Comparison of ENCODE assay signal across 8 cellular contexts in genomic region chr13:49627831-49628652, GRCh38.
DNase-seq lines count a peak whose midpoint lies in the region; ATAC-seq lines count a peak whose summit lies in the region.

TSS of gene ARL11 (plus strand) at chr13:49628507. CDS start at chr13:49630448, 1,941 bp downstream.

- DNase-seq in NOMO-1 (lab: John Stamatoyannopoulos, UW; ENCODE audit: unreplicated experiment in 2 of 2) (peak; percentile 91 to 95), activated T-helper 1 cell treated with Interleukin-2 at 50 U/mL for 16 hours (ENCODE audit: low read depth) (peak; percentile 20), NCI-H1694 (lab: John Stamatoyannopoulos, UW) (no peak), DMS79 treated with DMSO at 0.1 percent for 48 hours (lab: John Stamatoyannopoulos, UW) (no peak)
- peak; percentile 63 for DNase-seq in stimulated activated CD4-positive, alpha-beta T cell treated with anti-CD3 and anti-CD28 coated beads, Interleukin-4, amount 100 ng/mL, for 1 hour

- ATAC-seq in GM18499 (IDR thresholded peaks at IDR 0.05; ENCODE audit: insufficient read depth, unreplicated experiment) (peak; percentile 70), HG02678 (IDR thresholded peaks at IDR 0.05; ENCODE audit: unreplicated experiment) (peak; percentile 92)

- peak within 1 kb of the TSS; percentile 50 for H3K4me3 ChIP-seq in iPS-11a (ENCODE audit: low read depth, low read length)

Comparison
In these comparisons a context has a peak if more than half of its experiments do, and no peak if none do; other contexts are left out.
1. DNase-seq: peak in NOMO-1 (2 of 2), activated T-helper 1 cell treated with Interleukin-2 at 50 U/mL for 16 hours (single experiment) and stimulated activated CD4-positive, alpha-beta T cell treated with anti-CD3 and anti-CD28 coated beads, Interleukin-4, amount 100 ng/mL, for 1 hour (single experiment); none in NCI-H1694 (single experiment) and DMS79 treated with DMSO at 0.1 percent for 48 hours (single experiment).